In genomic region chr17:32298721-32299578, GRCh38 we compare ENCODE assay signal across 15 cellular contexts.
DNase-seq lines count a peak whose midpoint lies in the region; ATAC-seq lines count a peak whose summit lies in the region.
"Had no signal": no experiment of that assay in that cellular context is flagged by ENCODE, and none has a peak within 500 bp of the region (broad histone marks: within the 10 kb centered on the region; RNA-seq: fewer than 3 reads in every experiment).

No MANE protein-coding gene starts in this region.

- peak overlapping the region in 6 of 11 experiments; percentile 11 to 48 (median 28); a peak in 7 of 22 replicates for H3K4me2 ChIP-seq in BLaER1 treated with 17β-estradiol and CSF1 and Interleukin-3, amounts not matched to agents 10 nM and 100 nM

- no peak overlapping the region for H3K27ac ChIP-seq in BLaER1 treated with 17β-estradiol and CSF1 and Interleukin-3, amounts not matched to agents 10 nM and 100 nM
- H3K27ac ChIP-seq: psoas muscle, tibial nerve had no signal

- in situ Hi-C loops in HAP-1 (cut with MboI; ENCODE audit: low sequenced_read_pairs) = no loop called here

- no peaks in the 10 kb centered on the region for H3K36me3 ChIP-seq in BLaER1 treated with 17β-estradiol and CSF1 and Interleukin-3, amounts not matched to agents 10 nM and 100 nM
- no peaks in the 10 kb centered on the region for H3K36me3 ChIP-seq in HAP-1 (replicated peaks)
- H3K36me3 ChIP-seq in NT2/D1 (ENCODE audit: insufficient read depth, insufficient read length, low read length) = no peaks in the 10 kb centered on the region
- H3K36me3 ChIP-seq: BE2C, tibial nerve had no signal

- peaks cover 0 to 20% (median 9%) of the 10 kb centered on the region in 10 experiments; a peak in 15 of 20 replicates for H3K4me1 ChIP-seq in BLaER1 treated with 17β-estradiol and CSF1 and Interleukin-3, amounts not matched to agents 10 nM and 100 nM
- H3K4me1 ChIP-seq in HAP-1 = peaks cover 27% of the 10 kb centered on the region
- peaks cover 7% of the 10 kb centered on the region for H3K4me1 ChIP-seq in NT2/D1 (ENCODE audit: insufficient read depth, insufficient read length)
- H3K4me1 ChIP-seq: psoas muscle, tibial nerve had no signal

- no peak overlapping the region for H3K4me3 ChIP-seq in BLaER1 treated with 17β-estradiol and CSF1 and Interleukin-3, amounts not matched to agents 10 nM and 100 nM
- H3K4me3 ChIP-seq in HAP-1 (no peak overlapping the region), NT2/D1 (ENCODE audit: insufficient read length, low read depth) (no peak overlapping the region)
- H3K4me3 ChIP-seq: psoas muscle, tibial nerve had no signal

- peak overlapping the region in 1 of 11 experiments; percentile 11; a peak in 1 of 22 replicates for H3K9ac ChIP-seq in BLaER1 treated with 17β-estradiol and CSF1 and Interleukin-3, amounts not matched to agents 10 nM and 100 nM
- H3K9ac ChIP-seq in NT2/D1 (ENCODE audit: insufficient read length, low read depth) = peak overlapping the region; percentile 36

- no peaks in the 10 kb centered on the region for H4K20me1 ChIP-seq in BLaER1 treated with 17β-estradiol and CSF1 and Interleukin-3, amounts not matched to agents 10 nM and 100 nM

- no peak for ATAC-seq in HG03135 (IDR thresholded peaks at IDR 0.05; ENCODE audit: unreplicated experiment)
- ATAC-seq in HG03432 (IDR thresholded peaks at IDR 0.05; ENCODE audit: unreplicated experiment) = no peak
- no peak for ATAC-seq in HG02884 (IDR thresholded peaks at IDR 0.05; ENCODE audit: unreplicated experiment)
- ATAC-seq: psoas muscle had no signal

- H3K9me3 ChIP-seq in BLaER1 treated with 17β-estradiol and CSF1 and Interleukin-3, amounts not matched to agents 10 nM and 100 nM (replicated peaks in 1 of 11) = no peaks in the 10 kb centered on the region
- H3K9me3 ChIP-seq in HAP-1 = no peaks in the 10 kb centered on the region
- H3K9me3 ChIP-seq in NT2/D1 (ENCODE audit: insufficient read depth, low read length) = no peaks in the 10 kb centered on the region
- H3K9me3 ChIP-seq: BE2C, psoas muscle, tibial nerve had no signal

- DNase-seq in HAP-1 (ENCODE audit: low spot score in 2 of 2) (peak; percentile 76 to 91), NT2/D1 (ENCODE audit: low read depth, low spot score) (no peak), left kidney (ENCODE audit: low read depth, low spot score) (peak; percentile 59), AML-193 (lab: John Stamatoyannopoulos, UW) (no peak)
- DNase-seq: activated CD4-positive, CD25-positive, alpha-beta regulatory T cell treated with anti-CD3 and anti-CD28 coated beads, Interleukin-2, amount 50 U/mL, for 72 hours; activated naive CD8-positive, alpha-beta T cell treated with anti-CD3 and anti-CD28 coated beads, Interleukin-2, amount 10 ng/mL, durations not matched to agents 7 days and 5 days; BE2C; psoas muscle; stimulated activated CD4-positive, alpha-beta T cell treated with anti-CD3 and anti-CD28 coated beads, Interleukin-1b, Interleukin-23, amount 100 ng/mL, for 48 hours; SW 1271 had no signal

- no peaks in the 10 kb centered on the region for H3K27me3 ChIP-seq in BLaER1 treated with 17β-estradiol and CSF1 and Interleukin-3, amounts not matched to agents 10 nM and 100 nM
- H3K27me3 ChIP-seq in HAP-1 (ENCODE audit: low read depth) (peaks cover 11% of the 10 kb centered on the region; the same call in 1 of the 2 replicates), NT2/D1 (ENCODE audit: insufficient read depth, insufficient read length) (no peaks in the 10 kb centered on the region)
- H3K27me3 ChIP-seq: BE2C, tibial nerve had no signal

Comparison
In these comparisons a context has a peak if more than half of its experiments do, and no peak if none do; other contexts are left out.
1. DNase-seq: peak in HAP-1 (2 of 2) and left kidney (single experiment); none in NT2/D1 (single experiment) and AML-193 (0 of 2).